32 cellular contexts compared by ENCODE assay signal in genomic region chr20:6069669-6070068, GRCh38. TPM values are rescaled to one million over a fixed set of nuclear protein-coding genes. Genes with fewer than 3 reads are reported as not detected.
"Had no signal": no experiment of that assay in that cellular context is flagged by ENCODE, and none has a peak within 500 bp of the region (broad histone marks: within the 10 kb centered on the region; RNA-seq: fewer than 3 reads in every experiment).

No MANE protein-coding gene starts in this region.

- DNase-seq: naive thymus-derived CD4-positive, alpha-beta T cell; nephron progenitor cell; nucleus accumbens; pancreas; right cardiac atrium; spleen; stimulated activated CD4-positive, alpha-beta T cell treated with anti-CD3 and anti-CD28 coated beads, Interleukin-12 subunit alpha, Interleukin-12 subunit beta, amount 100 ng/mL, for 4 hours; stimulated activated CD4-positive, alpha-beta T cell treated with anti-CD3 and anti-CD28 coated beads, Interleukin-1b, Interleukin-23, amount 100 ng/mL, for 48 hours; stimulated activated CD4-positive, alpha-beta T cell treated with anti-CD3 and anti-CD28 coated beads, Interleukin-4, amount 100 ng/mL, for 1 hour; stimulated activated CD4-positive, alpha-beta T cell treated with anti-CD3 and anti-CD28 coated beads, Interleukin-4, amount 100 ng/mL, for 4 hours; stimulated activated CD8-positive, alpha-beta memory T cell treated with anti-CD3 and anti-CD28 coated beads, Interleukin-4, amount 100 ng/mL, for 48 hours; stimulated activated naive CD4-positive, alpha-beta T cell; stimulated activated naive CD8-positive, alpha-beta T cell treated with anti-CD3 and anti-CD28 coated beads, Interleukin-15, amount 100 ng/mL, for 72 hours; stimulated activated naive CD8-positive, alpha-beta T cell treated with anti-CD3 and anti-CD28 coated beads, Interleukin-15, Interleukin-2, amounts not matched to agents 100 U/mL and 50 U/mL, for 24 hours; substantia nigra; testis; tibial artery; transverse colon; upper lobe of right lung; uterus had no signal

- H3K27ac ChIP-seq: neutrophil, pancreas, prostate gland, skin epidermis, spleen, suprapubic skin, testis, tibial artery, transverse colon, upper lobe of right lung, uterus had no signal

- H3K4me1 ChIP-seq: prostate gland, spleen, suprapubic skin, testis, tibial artery, transverse colon, upper lobe of right lung, uterus had no signal

- H3K9me3 ChIP-seq: neutrophil, pancreas, prostate gland, spleen, suprapubic skin, testis, tibial artery, transverse colon, upper lobe of right lung, uterus had no signal

- H3K36me3 ChIP-seq: neutrophil, pancreas, prostate gland, spleen, suprapubic skin, tibial artery, upper lobe of right lung, uterus had no signal

- H3K4me2 ChIP-seq: smooth muscle cell had no signal

- ATAC-seq: naive thymus-derived CD4-positive, alpha-beta T cell; natural killer cell treated with Interleukin-12 subunit alpha and Interleukin-12 subunit beta and Interleukin-15 and Interleukin-18, amount 100 ng/mL, for 72 hours; pancreas; right cardiac atrium; sciatic nerve; stimulated activated memory B cell treated with anti-CD40 and anti-IgM and Interleukin-4, amounts not matched to agents 10 μg/mL and 1 μg/mL and 100 μg/mL, for 72 hours; stimulated activated naive CD8-positive, alpha-beta T cell treated with anti-CD3 and anti-CD28 coated beads, Interleukin-15, amount 100 ng/mL, for 72 hours; stimulated activated naive CD8-positive, alpha-beta T cell treated with anti-CD3 and anti-CD28 coated beads, Interleukin-15, Interleukin-2, amounts not matched to agents 100 U/mL and 50 U/mL, for 24 hours; upper lobe of right lung had no signal

- H3K27me3 ChIP-seq: neutrophil, pancreas, spleen, suprapubic skin, testis, tibial artery, transverse colon, upper lobe of right lung, uterus had no signal

- H3K4me3 ChIP-seq: pancreas, prostate gland, skin epidermis, smooth muscle cell, spleen, suprapubic skin, testis, tibial artery, transverse colon, upper lobe of right lung, uterus had no signal

RNA-seq across cellular contexts. Expression of gene LRRN4, which starts 15.8 kb away (rescaled TPM):
- total RNA-seq: naive thymus-derived CD4-positive, alpha-beta T cell; natural killer cell treated with Interleukin-12 subunit alpha and Interleukin-12 subunit beta and Interleukin-15 and Interleukin-18, amount 100 ng/mL, for 72 hours; neural crest cell; osteocyte; pulmonary artery endothelial cell had no signal
- polyA plus RNA-seq: naive thymus-derived CD4-positive, alpha-beta T cell; spleen; urinary bladder had no signal

RNA-seq across cellular contexts. Expression of gene FERMT1, which starts 53.2 kb away (rescaled TPM):
- total RNA-seq: natural killer cell treated with Interleukin-12 subunit alpha and Interleukin-12 subunit beta and Interleukin-15 and Interleukin-18, amount 100 ng/mL, for 72 hours had no signal
- polyA plus RNA-seq: naive thymus-derived CD4-positive, alpha-beta T cell had no signal
